Comparison of ENCODE assay signal across 9 cellular contexts in genomic region chr5:94830520-94830919, GRCh38.
A peak's percentile ranks its signal among the peaks of the same experiment; 100 is the strongest.
DNase-seq lines count a peak whose midpoint lies in the region; ATAC-seq and TF ChIP-seq lines count a peak whose summit lies in the region.
"Had no signal": no experiment of that assay in that cellular context is flagged by ENCODE, and none has a peak within 500 bp of the region (broad histone marks: within the 10 kb centered on the region; RNA-seq: fewer than 3 reads in every experiment).

No MANE protein-coding gene starts in this region.

- no peak overlapping the region for H3K4ac ChIP-seq in trophoblast cell (ENCODE audit: low read depth, low read length)

- H4K91ac ChIP-seq in trophoblast cell (ENCODE audit: low read depth, low read length), result no peak overlapping the region

- no peaks in the 10 kb centered on the region for H3K27me3 Mint-ChIP-seq in GM23338 (ENCODE audit: insufficient read depth, low read depth, poor library complexity)
- H3K27me3 Mint-ChIP-seq in activated T-helper 1 cell treated with anti-CD3 and anti-CD28 coated beads, Interleukin-12 subunit alpha, Interleukin-12 subunit beta, Interleukin-2, Interleukin-4 antibody, amounts not matched to agents 30 ng/mL and 10 ng/mL and 1 ng/mL, durations not matched to agents 14 hours and 24 hours and 36 hours (ENCODE audit: insufficient read depth), result peaks cover 15% of the 10 kb centered on the region

- ATAC-seq in DND-41 (ENCODE audit: insufficient read depth, low read depth), result no peak
- peak; percentile 42; the same call in 1 of the 3 replicates for ATAC-seq in GM23338

- H3K79me1 ChIP-seq in trophoblast cell (ENCODE audit: low read length), result no peaks in the 10 kb centered on the region

- H3K9ac ChIP-seq in DND-41 (ENCODE audit: low read depth, low read length) (no peak overlapping the region), trophoblast cell (ENCODE audit: low read length) (no peak overlapping the region)

- H3K9me2 ChIP-seq in GM23338 (ENCODE audit: insufficient read depth), result peaks cover 4% of the 10 kb centered on the region; the same call in 1 of the 2 replicates

- TF ChIP-seq CTCF in DND-41 (IDR thresholded peaks at IDR 0.05; ENCODE audit: borderline replicate concordance, extremely low read depth, low read length, poor library complexity, severe bottlenecking), result peak; percentile 38
- peak; percentile 67 to 73 for TF ChIP-seq CTCF in GM23338 (conservative IDR thresholded peaks at IDR 0.05; ENCODE audit: low read depth in 2 of 2)

- no peak overlapping the region for H3K14ac ChIP-seq in trophoblast cell (ENCODE audit: low read length)

- H3K4me1 ChIP-seq in DND-41 (ENCODE audit: insufficient read depth, low read length), result no peaks in the 10 kb centered on the region
- H3K4me1 ChIP-seq in GM23338 (ENCODE audit: insufficient read depth), result no peaks in the 10 kb centered on the region
- no peaks in the 10 kb centered on the region for H3K4me1 ChIP-seq in trophoblast cell (ENCODE audit: control insufficient read depth in 1 of 2, insufficient read depth in 2 of 2, low read length in 2 of 2)

- H3K23ac ChIP-seq in trophoblast cell (ENCODE audit: low read length), result no peak overlapping the region

- intact Hi-C loops in activated T-helper 1 cell treated with anti-CD3 and anti-CD28 coated beads, Interleukin-12 subunit alpha, Interleukin-12 subunit beta, Interleukin-2, Interleukin-4 antibody, amounts not matched to agents 30 ng/mL and 10 ng/mL and 1 ng/mL, durations not matched to agents 14 hours and 24 hours and 36 hours (cut with micrococcal nuclease), result no loop called here

- H3K27ac Mint-ChIP-seq in GM23338, result no peak overlapping the region
- no peak overlapping the region for H3K27ac Mint-ChIP-seq in activated T-helper 1 cell treated with anti-CD3 and anti-CD28 coated beads, Interleukin-12 subunit alpha, Interleukin-12 subunit beta, Interleukin-2, Interleukin-4 antibody, amounts not matched to agents 30 ng/mL and 10 ng/mL and 1 ng/mL, durations not matched to agents 14 hours and 24 hours and 36 hours

- no peak for DNase-seq in DND-41
- peak; percentile 54 for DNase-seq in GM23338 (ENCODE audit: low spot score)
- peak; percentile 4 for DNase-seq in RPMI8226
- peak; percentile 33 for DNase-seq in iPS-NIHi7 (ENCODE audit: extremely low spot score)
- no peak for DNase-seq in NCI-H1105 treated with DMSO at 0.1 percent for 48 hours (lab: John Stamatoyannopoulos, UW)
- DNase-seq in middle frontal gyrus (ENCODE audit: extremely low spot score, low spot score), result no peak
- DNase-seq in activated T-helper 1 cell treated with anti-CD3 and anti-CD28 coated beads, Interleukin-12 subunit alpha, Interleukin-12 subunit beta, Interleukin-2, Interleukin-4 antibody, amounts not matched to agents 30 ng/mL and 10 ng/mL and 1 ng/mL, durations not matched to agents 14 hours and 24 hours and 36 hours (ENCODE audit: low spot score), result no peak
- no peak for DNase-seq in trophoblast cell
- DNase-seq: mesenchymal stem cell had no signal

- H3K4me2 ChIP-seq in DND-41 (ENCODE audit: insufficient read depth, low read length) (no peak overlapping the region), GM23338 (no peak overlapping the region), trophoblast cell (ENCODE audit: low read length) (no peak overlapping the region)

- no peaks in the 10 kb centered on the region for H3F3A ChIP-seq in GM23338 (replicated peaks; ENCODE audit: low read depth)

- H3K4me3 ChIP-seq in DND-41 (ENCODE audit: low read depth in 1 of 2, low read length in 2 of 2) (no peak overlapping the region), GM23338 (no peak overlapping the region), trophoblast cell (ENCODE audit: low read depth, low read length) (no peak overlapping the region)

- H3K36me3 Mint-ChIP-seq in GM23338 (ENCODE audit: low read depth), result no peaks in the 10 kb centered on the region
- no peaks in the 10 kb centered on the region for H3K36me3 Mint-ChIP-seq in activated T-helper 1 cell treated with anti-CD3 and anti-CD28 coated beads, Interleukin-12 subunit alpha, Interleukin-12 subunit beta, Interleukin-2, Interleukin-4 antibody, amounts not matched to agents 30 ng/mL and 10 ng/mL and 1 ng/mL, durations not matched to agents 14 hours and 24 hours and 36 hours (ENCODE audit: low read depth)

- no peak overlapping the region for H3K4me3 Mint-ChIP-seq in GM23338
- H3K4me3 Mint-ChIP-seq in activated T-helper 1 cell treated with anti-CD3 and anti-CD28 coated beads, Interleukin-12 subunit alpha, Interleukin-12 subunit beta, Interleukin-2, Interleukin-4 antibody, amounts not matched to agents 30 ng/mL and 10 ng/mL and 1 ng/mL, durations not matched to agents 14 hours and 24 hours and 36 hours, result no peak overlapping the region

- no peak overlapping the region for H2BK5ac ChIP-seq in trophoblast cell (ENCODE audit: low read depth, low read length, poor library complexity)

- no peak overlapping the region for H2BK12ac ChIP-seq in trophoblast cell (ENCODE audit: low read length)

- H4K8ac ChIP-seq in trophoblast cell (ENCODE audit: low read depth, low read length), result no peak overlapping the region

- H3K18ac ChIP-seq in trophoblast cell (ENCODE audit: low read length), result no peak overlapping the region

- no peak overlapping the region for H3K27ac ChIP-seq in DND-41 (ENCODE audit: low read length)
- no peak overlapping the region for H3K27ac ChIP-seq in GM23338 (ENCODE audit: low read depth)
- H3K27ac ChIP-seq in trophoblast cell (ENCODE audit: low read depth, low read length), result no peak overlapping the region

- no CpG with 5 or more reads among the region's 2 CpGs for WGBS in trophoblast cell (ENCODE audit: extremely low coverage, insufficient coverage, insufficient read length)

- H2BK120ac ChIP-seq in trophoblast cell (ENCODE audit: insufficient read depth, low read length, poor library complexity), result no peak overlapping the region

- H3K9me3 ChIP-seq in DND-41 (ENCODE audit: insufficient read depth, low read length, severe bottlenecking), result no peaks in the 10 kb centered on the region
- peaks cover 2% of the 10 kb centered on the region for H3K9me3 ChIP-seq in trophoblast cell (ENCODE audit: insufficient read depth, low read depth, low read length)

- no peaks in the 10 kb centered on the region; the same call in 2 of the 3 replicates for H3K9me3 Mint-ChIP-seq in GM23338
- H3K9me3 Mint-ChIP-seq in activated T-helper 1 cell treated with anti-CD3 and anti-CD28 coated beads, Interleukin-12 subunit alpha, Interleukin-12 subunit beta, Interleukin-2, Interleukin-4 antibody, amounts not matched to agents 30 ng/mL and 10 ng/mL and 1 ng/mL, durations not matched to agents 14 hours and 24 hours and 36 hours, result no peaks in the 10 kb centered on the region

- H3K27me3 ChIP-seq in DND-41 (ENCODE audit: insufficient read depth, low read length, poor library complexity), result no peaks in the 10 kb centered on the region
- no peaks in the 10 kb centered on the region for H3K27me3 ChIP-seq in GM23338 (ENCODE audit: insufficient read depth)
- H3K27me3 ChIP-seq in trophoblast cell (ENCODE audit: insufficient read depth, low read length), result no peaks in the 10 kb centered on the region

- H3K36me3 ChIP-seq in DND-41 (ENCODE audit: insufficient read depth, low read length), result 0 out of 2 replicates have a peak, but pooled peaks cover 3% of the 10 kb centered on the region
- H3K36me3 ChIP-seq in GM23338 (ENCODE audit: insufficient read depth), result no peaks in the 10 kb centered on the region
- no peaks in the 10 kb centered on the region for H3K36me3 ChIP-seq in trophoblast cell (ENCODE audit: control insufficient read depth in 1 of 2, insufficient read depth in 2 of 2, low read length in 2 of 2)

- peaks cover 10% of the 10 kb centered on the region for H3K4me1 Mint-ChIP-seq in GM23338
- H3K4me1 Mint-ChIP-seq in activated T-helper 1 cell treated with anti-CD3 and anti-CD28 coated beads, Interleukin-12 subunit alpha, Interleukin-12 subunit beta, Interleukin-2, Interleukin-4 antibody, amounts not matched to agents 30 ng/mL and 10 ng/mL and 1 ng/mL, durations not matched to agents 14 hours and 24 hours and 36 hours (ENCODE audit: low read depth), result no peaks in the 10 kb centered on the region

- no peak overlapping the region for H4K12ac ChIP-seq in trophoblast cell (ENCODE audit: low read depth, low read length)

- H2AFZ ChIP-seq in DND-41 (ENCODE audit: low read depth, low read length), result no peak overlapping the region
- H2AFZ ChIP-seq in GM23338, result no peak overlapping the region
- no peak overlapping the region for H2AFZ ChIP-seq in trophoblast cell (ENCODE audit: insufficient read depth, low read length, poor library complexity)

- no peak overlapping the region for H2AK5ac ChIP-seq in trophoblast cell (ENCODE audit: low read length)

- H4K20me1 ChIP-seq in DND-41 (ENCODE audit: insufficient read depth, low read length) (no peaks in the 10 kb centered on the region), GM23338 (replicated peaks; ENCODE audit: insufficient read depth) (no peaks in the 10 kb centered on the region)

- H3K79me2 ChIP-seq in DND-41 (ENCODE audit: insufficient read depth, low read length), result no peaks in the 10 kb centered on the region
- no peaks in the 10 kb centered on the region for H3K79me2 ChIP-seq in GM23338 (replicated peaks; ENCODE audit: insufficient read depth)
- H3K79me2 ChIP-seq in trophoblast cell (ENCODE audit: control insufficient read depth, insufficient read depth, low read length, poor library complexity), result no peaks in the 10 kb centered on the region

Comparison
In these comparisons a context has a peak if more than half of its experiments do, and no peak if none do; other contexts are left out.
1. DNase-seq: peak in GM23338 (single experiment), RPMI8226 (single experiment) and iPS-NIHi7 (single experiment); none in DND-41 (single experiment), NCI-H1105 treated with DMSO at 0.1 percent for 48 hours (single experiment), middle frontal gyrus (single experiment), activated T-helper 1 cell treated with anti-CD3 and anti-CD28 coated beads, Interleukin-12 subunit alpha, Interleukin-12 subunit beta, Interleukin-2, Interleukin-4 antibody, amounts not matched to agents 30 ng/mL and 10 ng/mL and 1 ng/mL, durations not matched to agents 14 hours and 24 hours and 36 hours (single experiment) and trophoblast cell (0 of 2).